In the genomic region with DNA sequence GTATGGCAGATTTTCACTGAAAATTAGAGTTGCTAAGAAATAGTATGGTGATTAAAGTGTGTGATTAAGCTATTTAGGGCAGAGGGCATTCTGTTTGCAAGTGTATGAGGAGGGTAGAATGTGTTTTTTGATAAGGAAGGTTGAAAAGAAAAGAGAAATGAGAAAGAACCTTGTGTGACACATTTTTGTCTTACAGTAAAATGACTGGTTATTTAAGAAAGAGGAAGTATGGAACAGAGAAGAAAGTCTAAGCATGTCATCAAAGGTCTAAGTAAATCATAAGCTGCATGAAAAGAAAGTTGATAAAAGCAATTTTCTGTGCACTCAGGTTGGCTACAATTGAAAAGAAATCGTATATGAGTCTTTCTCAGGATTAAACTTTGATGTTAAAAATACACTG, we compare ENCODE assay signal across 12 cellular contexts. TPM values are rescaled to one million over a fixed set of nuclear protein-coding genes. Genes with fewer than 3 reads are reported as not detected.
DNase-seq lines count a peak whose midpoint lies in the region; ATAC-seq lines count a peak whose summit lies in the region.
"Had no signal": no experiment of that assay in that cellular context is flagged by ENCODE, and none has a peak within 500 bp of the region (broad histone marks: within the 10 kb centered on the region; RNA-seq: fewer than 3 reads in every experiment).

No MANE protein-coding gene starts in this region.

- DNase-seq in activated CD8-positive, alpha-beta memory T cell treated with anti-CD3 and anti-CD28 coated beads, Interleukin-2, amount 10 ng/mL, durations not matched to agents 7 days and 5 days: no peak
- no peak for DNase-seq in activated CD8-positive, alpha-beta memory T cell treated with anti-CD3 and anti-CD28 coated beads, Interleukin-2, amount 50 U/mL, for 48 hours
- no peak for DNase-seq in memory B cell (ENCODE audit: low spot score in 2 of 2)
- no peak for DNase-seq in cerebellar cortex (ENCODE audit: low spot score)
- DNase-seq in HK-2 (ENCODE audit: unreplicated experiment): no peak
- DNase-seq in mesenteric fat pad (ENCODE audit: low spot score): no peak
- DNase-seq: GDM1, hypothalamus, NCI-H2029 treated with DMSO at 0.1 percent for 48 hours, PC-3 had no signal

- H3K4me1 Mint-ChIP-seq in activated CD8-positive, alpha-beta memory T cell treated with anti-CD3 and anti-CD28 coated beads, Interleukin-2, amount 10 ng/mL, durations not matched to agents 7 days and 5 days: peaks cover 57% of the 10 kb centered on the region
- H3K4me1 Mint-ChIP-seq in memory B cell: peaks cover 11% of the 10 kb centered on the region

- peak overlapping the region; percentile 37 for H3K27ac Mint-ChIP-seq in activated CD8-positive, alpha-beta memory T cell treated with anti-CD3 and anti-CD28 coated beads, Interleukin-2, amount 10 ng/mL, durations not matched to agents 7 days and 5 days
- no peak overlapping the region for H3K27ac Mint-ChIP-seq in memory B cell

- H3K36me3 Mint-ChIP-seq in activated CD8-positive, alpha-beta memory T cell treated with anti-CD3 and anti-CD28 coated beads, Interleukin-2, amount 10 ng/mL, durations not matched to agents 7 days and 5 days: peaks cover 65% of the 10 kb centered on the region
- peaks cover 5% of the 10 kb centered on the region for H3K36me3 Mint-ChIP-seq in memory B cell

- H3K4me3 Mint-ChIP-seq in activated CD8-positive, alpha-beta memory T cell treated with anti-CD3 and anti-CD28 coated beads, Interleukin-2, amount 10 ng/mL, durations not matched to agents 7 days and 5 days: no peak overlapping the region
- H3K4me3 Mint-ChIP-seq in memory B cell: no peak overlapping the region

- peaks cover 7% of the 10 kb centered on the region for H3K9me3 Mint-ChIP-seq in activated CD8-positive, alpha-beta memory T cell treated with anti-CD3 and anti-CD28 coated beads, Interleukin-2, amount 10 ng/mL, durations not matched to agents 7 days and 5 days (ENCODE audit: low read depth)
- H3K9me3 Mint-ChIP-seq in memory B cell: peaks cover 2% of the 10 kb centered on the region

- CTCF ChIA-PET in activated CD8-positive, alpha-beta memory T cell treated with anti-CD3 and anti-CD28 coated beads, Interleukin-2, amount 10 ng/mL, durations not matched to agents 7 days and 5 days (lab: Charles Lee): interaction anchor here (1.2 to 1.7 kb wide), 2 partner anchors 9 to 173 kb away, joined by 3 to 4 read pairs; no protein-coding TSS in a partner anchor

- ATAC-seq in activated CD8-positive, alpha-beta memory T cell treated with anti-CD3 and anti-CD28 coated beads, Interleukin-2, amount 10 ng/mL, durations not matched to agents 7 days and 5 days: no peak
- ATAC-seq in GM21619 (IDR thresholded peaks at IDR 0.05; ENCODE audit: unreplicated experiment) (peak; percentile 73), HG03565 (IDR thresholded peaks at IDR 0.05; ENCODE audit: unreplicated experiment) (peak; percentile 62), memory B cell (ENCODE audit: low read depth) (peak; percentile 60)
- ATAC-seq: PC-3 had no signal

- peaks cover 3% of the 10 kb centered on the region for H3K27me3 Mint-ChIP-seq in activated CD8-positive, alpha-beta memory T cell treated with anti-CD3 and anti-CD28 coated beads, Interleukin-2, amount 10 ng/mL, durations not matched to agents 7 days and 5 days
- no peaks in the 10 kb centered on the region for H3K27me3 Mint-ChIP-seq in memory B cell

RNA-seq across cellular contexts. Expression of gene RSAD2, which starts 5.2 kb away (rescaled TPM):
- 100 to 1,000 TPM in 1 of 2 experiments, 10 to 100 TPM in 1; 83.0 to 183 TPM for total RNA-seq in activated CD8-positive, alpha-beta memory T cell treated with anti-CD3 and anti-CD28 coated beads, Interleukin-2, amount 10 ng/mL, durations not matched to agents 7 days and 5 days
- total RNA-seq in mesenteric fat pad: 5.2 TPM

RNA-seq across cellular contexts. Expression of gene CMPK2, which starts 6.7 kb away (rescaled TPM):
- total RNA-seq in activated CD8-positive, alpha-beta memory T cell treated with anti-CD3 and anti-CD28 coated beads, Interleukin-2, amount 10 ng/mL, durations not matched to agents 7 days and 5 days: 100 to 1,000 TPM in 1 of 2 experiments, 10 to 100 TPM in 1; 81.3 to 164 TPM
- 8.7 TPM for total RNA-seq in mesenteric fat pad

RNA-seq across cellular contexts. Expression of gene RNF144A, which starts 44.8 kb away (rescaled TPM):
- 10 to 100 TPM; 20.0 to 35.5 TPM for total RNA-seq in activated CD8-positive, alpha-beta memory T cell treated with anti-CD3 and anti-CD28 coated beads, Interleukin-2, amount 10 ng/mL, durations not matched to agents 7 days and 5 days
- total RNA-seq in mesenteric fat pad: 22.2 TPM

Comparison
In these comparisons a context has a peak if more than half of its experiments do, and no peak if none do; other contexts are left out.
1. RNA of gene RSAD2, which starts 5.2 kb away (total RNA-seq): 83.0 to 183 TPM in activated CD8-positive, alpha-beta memory T cell treated with anti-CD3 and anti-CD28 coated beads, Interleukin-2, amount 10 ng/mL, durations not matched to agents 7 days and 5 days; 5.2 TPM in mesenteric fat pad (single experiment); every median in the first group is over 10 times any median in the second.